8 cellular contexts compared by ENCODE assay signal in the genomic region with DNA sequence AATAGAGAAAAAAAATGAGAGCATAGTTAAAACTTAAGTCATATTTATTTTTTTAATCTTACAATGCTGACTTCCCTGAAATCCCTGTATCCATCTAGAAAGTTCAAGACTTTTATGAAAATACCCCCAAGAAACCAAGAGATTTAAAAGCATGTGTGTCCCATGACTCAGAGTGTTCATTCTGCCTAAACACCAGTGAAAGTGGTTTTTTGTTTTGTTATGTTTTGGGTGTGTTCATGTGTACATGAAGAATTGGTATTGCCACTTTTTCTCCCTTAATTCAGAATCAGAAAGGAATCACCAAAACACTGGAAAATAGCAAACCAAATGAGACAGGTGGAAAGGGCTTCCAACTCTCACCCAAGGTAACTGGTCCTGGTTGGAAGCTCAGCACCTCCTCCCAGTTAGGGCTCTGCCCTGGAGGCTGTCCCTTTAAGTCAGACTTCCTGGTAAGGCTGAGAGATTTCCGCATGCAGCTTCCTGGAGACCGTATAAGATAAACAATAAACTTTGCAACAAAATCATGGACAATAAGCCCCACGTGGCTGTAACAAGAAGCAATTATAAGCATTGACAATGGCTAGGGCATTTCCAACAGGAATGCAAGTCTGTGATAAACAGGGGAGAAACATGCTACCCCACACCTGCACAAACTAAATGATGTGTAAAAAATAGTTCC.
DNase-seq lines count a peak whose midpoint lies in the region; ATAC-seq and TF ChIP-seq lines count a peak whose summit lies in the region.

No MANE protein-coding gene starts in this region.

- TF ChIP-seq CTCF in HCT116 (IDR thresholded peaks at IDR 0.05 in 2 of 3, conservative IDR thresholded peaks at IDR 0.05 in 1 of 3; ENCODE audit: borderline replicate concordance in 1 of 3, insufficient read depth in 1 of 3, low read depth in 2 of 3, low read length in 2 of 3) (no peak), hepatocyte (IDR thresholded peaks at IDR 0.05; ENCODE audit: poor library complexity) (no peak)

- no peak overlapping the region for H2AFZ ChIP-seq in HCT116 (ENCODE audit: low read depth, low read length, poor library complexity, severe bottlenecking)
- no peak overlapping the region for H2AFZ ChIP-seq in hepatocyte

- no peaks in the 10 kb centered on the region for H3K79me2 ChIP-seq in HCT116 (ENCODE audit: insufficient read depth, low read length)
- H3K79me2 ChIP-seq in hepatocyte, result no peaks in the 10 kb centered on the region

- ATAC-seq in HCT116, result peak; percentile 70; the same call in 1 of the 2 replicates

- H3K27ac ChIP-seq in HCT116 (ENCODE audit: low read depth, low read length) (no peak overlapping the region), hepatocyte (peak overlapping the region; percentile 42), substantia nigra (ENCODE audit: low read depth, low read length, poor library complexity, severe bottlenecking) (peak overlapping the region; percentile 49)

- no peaks in the 10 kb centered on the region for H3K27me3 ChIP-seq in HCT116 (ENCODE audit: insufficient read depth, low read length)
- no peaks in the 10 kb centered on the region for H3K27me3 ChIP-seq in hepatocyte

- POLR2A ChIA-PET in HCT116 (lab: Charles Lee), result no interaction called here

- RAD21 ChIA-PET in HCT116 (lab: Charles Lee; ENCODE audit: low non-redundant PET in 1 of 2, low total read pairs in 2 of 2, uncharacterized antibody in 2 of 2, unreplicated experiment in 2 of 2), result no interaction called here

- H3K9ac ChIP-seq in HCT116 (ENCODE audit: low read length), result no peak overlapping the region

- no peak for TF ChIP-seq RAD21 in HCT116 (IDR thresholded peaks at IDR 0.05; ENCODE audit: low read depth)

- H3K9me3 ChIP-seq in HCT116 (ENCODE audit: control insufficient read depth in 1 of 2, insufficient read depth in 1 of 2, low read depth in 1 of 2, low read length in 2 of 2) (no peaks in the 10 kb centered on the region), hepatocyte (ENCODE audit: low read depth) (no peaks in the 10 kb centered on the region)

- H3K4me1 ChIP-seq in HCT116 (ENCODE audit: control insufficient read depth in 1 of 2, insufficient read depth in 2 of 2, low read length in 2 of 2), result peaks cover 8 to 19% of the 10 kb centered on the region in 2 experiments
- peaks cover 35% of the 10 kb centered on the region for H3K4me1 ChIP-seq in hepatocyte (ENCODE audit: insufficient read depth)

- H3K4me2 ChIP-seq in HCT116 (ENCODE audit: low read length), result peak overlapping the region; percentile 27
- peak overlapping the region; percentile 13 for H3K4me2 ChIP-seq in hepatocyte

- no peaks in the 10 kb centered on the region for H4K20me1 ChIP-seq in HCT116 (ENCODE audit: insufficient read depth)
- no peaks in the 10 kb centered on the region for H4K20me1 ChIP-seq in hepatocyte (ENCODE audit: insufficient read depth, poor library complexity, severe bottlenecking)

- no TSS peak for BruUV-seq in HCT116 (replicated peaks; lab: Mats Ljungman, UMichigan)

- no peak for TF ChIP-seq POLR2A in HCT116 (IDR thresholded peaks at IDR 0.05; ENCODE audit: borderline replicate concordance, extremely low read depth, insufficient read depth, insufficient read length)

- H3K36me3 ChIP-seq in HCT116 (ENCODE audit: control insufficient read depth in 1 of 2, insufficient read depth in 2 of 2, low read length in 2 of 2), result no peaks in the 10 kb centered on the region
- no peaks in the 10 kb centered on the region for H3K36me3 ChIP-seq in hepatocyte (replicated peaks; ENCODE audit: insufficient read depth, low read depth)

- CTCF ChIA-PET in HCT116 (lab: Charles Lee), result no interaction called here

- DNase-seq in A172 (ENCODE audit: low spot score), result peak; percentile 46
- peak; percentile 18 for DNase-seq in HCT116 (ENCODE audit: low read depth, low spot score)
- DNase-seq in activated effector memory CD4-positive, alpha-beta T cell treated with Interleukin-2 at 50 U/mL for 16 hours, result peak; percentile 40
- peak; percentile 42 for DNase-seq in hepatocyte (ENCODE audit: low spot score)
- DNase-seq in substantia nigra (lab: John Stamatoyannopoulos, UW), result no peak
- DNase-seq in cerebellar cortex (ENCODE audit: low spot score), result no peak
- no peak for DNase-seq in anterior cingulate cortex (lab: John Stamatoyannopoulos, UW)
- DNase-seq in NAMALWA (ENCODE audit: low spot score), result no peak

- H3K4me3 ChIP-seq in HCT116 (replicated peaks in 1 of 2; ENCODE audit: low read depth in 1 of 2, low read length in 2 of 2), result no peak overlapping the region
- no peak overlapping the region for H3K4me3 ChIP-seq in hepatocyte

- no peaks in the 10 kb centered on the region for H3K9me2 ChIP-seq in HCT116 (ENCODE audit: insufficient read depth)
- no peaks in the 10 kb centered on the region for H3K9me2 ChIP-seq in hepatocyte (replicated peaks; ENCODE audit: insufficient read depth)

- 22% methylated on average over 3 of the region's 3 CpGs for WGBS in hepatocyte (ENCODE audit: low lambda C conversion rate, missing lambda C conversion rate)

- intact Hi-C loops in HCT116 (cut with micrococcal nuclease), result no loop called here

TF ChIP-seq in HCT116, 20 proteins besides CTCF, POLR2A, EP300 and RAD21:
- peak; percentile 38; the same call in 1 of the 2 replicates for TF ChIP-seq ELF1 (IDR thresholded peaks at IDR 0.05; ENCODE audit: borderline replicate concordance, low read depth)
- TF ChIP-seq, protein P1, sequence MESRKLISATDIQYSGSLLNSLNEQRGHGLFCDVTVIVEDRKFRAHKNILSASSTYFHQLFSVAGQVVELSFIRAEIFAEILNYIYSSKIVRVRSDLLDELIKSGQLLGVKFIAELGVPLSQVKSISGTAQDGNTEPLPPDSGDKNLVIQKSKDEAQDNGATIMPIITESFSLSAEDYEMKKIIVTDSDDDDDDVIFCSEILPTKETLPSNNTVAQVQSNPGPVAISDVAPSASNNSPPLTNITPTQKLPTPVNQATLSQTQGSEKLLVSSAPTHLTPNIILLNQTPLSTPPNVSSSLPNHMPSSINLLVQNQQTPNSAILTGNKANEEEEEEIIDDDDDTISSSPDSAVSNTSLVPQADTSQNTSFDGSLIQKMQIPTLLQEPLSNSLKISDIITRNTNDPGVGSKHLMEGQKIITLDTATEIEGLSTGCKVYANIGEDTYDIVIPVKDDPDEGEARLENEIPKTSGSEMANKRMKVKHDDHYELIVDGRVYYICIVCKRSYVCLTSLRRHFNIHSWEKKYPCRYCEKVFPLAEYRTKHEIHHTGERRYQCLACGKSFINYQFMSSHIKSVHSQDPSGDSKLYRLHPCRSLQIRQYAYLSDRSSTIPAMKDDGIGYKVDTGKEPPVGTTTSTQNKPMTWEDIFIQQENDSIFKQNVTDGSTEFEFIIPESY (IDR thresholded peaks at IDR 0.05; ENCODE audit: extremely low read depth, insufficient replicate concordance, low read length), result no peak

Comparison
In these comparisons a context has a peak if more than half of its experiments do, and no peak if none do; other contexts are left out.
1. DNase-seq: peak in A172 (single experiment), HCT116 (single experiment), activated effector memory CD4-positive, alpha-beta T cell treated with Interleukin-2 at 50 U/mL for 16 hours (single experiment) and hepatocyte (single experiment); none in substantia nigra (0 of 49), cerebellar cortex (single experiment), anterior cingulate cortex (0 of 58) and NAMALWA (single experiment).